ENCODE assay signal across 8 cellular contexts in genomic region chr6:136790411-136791295, GRCh38. TPM values are rescaled to one million over a fixed set of nuclear protein-coding genes. Genes with fewer than 3 reads are reported as not detected.
A peak's percentile ranks its signal among the peaks of the same experiment; 100 is the strongest.
DNase-seq lines count a peak whose midpoint lies in the region; ATAC-seq and TF ChIP-seq lines count a peak whose summit lies in the region.

No MANE protein-coding gene starts in this region.

- intact Hi-C loops in activated CD4-positive, alpha-beta memory T cell treated with anti-CD3 and anti-CD28 coated beads for 36 hours (cut with micrococcal nuclease), result loop anchor here (1.0 to 2.0 kb wide), 2 partner anchors 39 to 72 kb away; no protein-coding TSS in a partner anchor
- intact Hi-C loops in stomach (cut with DNase I; ENCODE audit: low total_unique reads), result no loop called here

- H3K36me3 ChIP-seq in iPS-18a (ENCODE audit: control insufficient read depth, low read depth, low read length) (no peaks in the 10 kb centered on the region), stomach (no peaks in the 10 kb centered on the region)

- no peak for TF ChIP-seq POLR2A in stomach (IDR thresholded peaks at IDR 0.05)

- ATAC-seq in HG02642 (IDR thresholded peaks at IDR 0.05; ENCODE audit: poor library complexity, unreplicated experiment), result no peak

- POLR2A ChIA-PET in activated CD4-positive, alpha-beta memory T cell treated with anti-CD3 and anti-CD28 coated beads for 36 hours (lab: Charles Lee), result interaction anchor here (0.6 to 1.5 kb wide), 5 partner anchors 26 to 500 kb away, joined by 3 to 4 read pairs (median 4); no protein-coding TSS in a partner anchor

- H3K4me3 Mint-ChIP-seq in activated CD4-positive, alpha-beta memory T cell treated with anti-CD3 and anti-CD28 coated beads for 36 hours, result peak overlapping the region; percentile 94

- no peaks in the 10 kb centered on the region for H3K27me3 Mint-ChIP-seq in activated CD4-positive, alpha-beta memory T cell treated with anti-CD3 and anti-CD28 coated beads for 36 hours

- H3K27me3 ChIP-seq in iPS-18a (ENCODE audit: control insufficient read depth, insufficient read depth, low read length) (peaks cover 51% of the 10 kb centered on the region), stomach (no peaks in the 10 kb centered on the region)

- peak overlapping the region; percentile 81 for H3K4me3 ChIP-seq in iPS-18a (ENCODE audit: low read length)
- H3K4me3 ChIP-seq in stomach, result peak overlapping the region; percentile 72 to 94 (median 90)

- TF ChIP-seq EP300 in stomach (IDR thresholded peaks at IDR 0.05), result no peak

- CTCF ChIA-PET in activated CD4-positive, alpha-beta memory T cell treated with anti-CD3 and anti-CD28 coated beads for 36 hours (lab: Charles Lee), result interaction anchor here (0.9 to 10.8 kb wide), 10 partner anchors 18 to 197 kb away, joined by 3 to 624 read pairs (median 6); partner anchors contain the start of gene PEX7

- H3K9me3 ChIP-seq in iPS-18a (ENCODE audit: control insufficient read depth, low read depth, low read length) (no peaks in the 10 kb centered on the region), stomach (no peaks in the 10 kb centered on the region)

- no peaks in the 10 kb centered on the region for H3K9me3 Mint-ChIP-seq in activated CD4-positive, alpha-beta memory T cell treated with anti-CD3 and anti-CD28 coated beads for 36 hours

- H3K4me1 ChIP-seq in iPS-18a (ENCODE audit: control insufficient read depth, low read depth, low read length) (peaks cover 3% of the 10 kb centered on the region), stomach (peaks cover 37 to 61% (median 52%) of the 10 kb centered on the region in 4 donors)

- 7 to 18% (median 9%) methylated on average over 7 of the region's 7 CpGs for WGBS in stomach, 5 donors

- H3K27ac ChIP-seq in iPS-18a (ENCODE audit: low read length) (no peak overlapping the region), stomach (peak overlapping the region; percentile 96 to 99 (median 98))

- DNase-seq in NCI-H2029 (lab: John Stamatoyannopoulos, UW) (peak; percentile 15), NCI-H2029 treated with DMSO at 0.1 percent for 48 hours (lab: John Stamatoyannopoulos, UW) (no peak), stomach (no peak), amygdala (lab: John Stamatoyannopoulos, UW) (no peak), cerebellum (ENCODE audit: low spot score) (no peak)
- DNase-seq in activated CD4-positive, alpha-beta memory T cell treated with anti-CD3 and anti-CD28 coated beads for 36 hours, result no peak

- peaks cover 50% of the 10 kb centered on the region for H3K4me1 Mint-ChIP-seq in activated CD4-positive, alpha-beta memory T cell treated with anti-CD3 and anti-CD28 coated beads for 36 hours (ENCODE audit: low read depth)

- peak overlapping the region; percentile 93 for H3K27ac Mint-ChIP-seq in activated CD4-positive, alpha-beta memory T cell treated with anti-CD3 and anti-CD28 coated beads for 36 hours

- TF ChIP-seq CTCF in stomach (IDR thresholded peaks at IDR 0.05), result no peak

- no peak overlapping the region for H3K9ac ChIP-seq in iPS-18a (ENCODE audit: low read length)

- peaks cover 7% of the 10 kb centered on the region for H3K36me3 Mint-ChIP-seq in activated CD4-positive, alpha-beta memory T cell treated with anti-CD3 and anti-CD28 coated beads for 36 hours

RNA-seq across cellular contexts. Expression of gene MAP3K5, which starts 1.6 kb away (rescaled TPM):
- total RNA-seq in activated CD4-positive, alpha-beta memory T cell treated with anti-CD3 and anti-CD28 coated beads for 36 hours, result 10 to 100 TPM; 13.2 to 13.8 TPM
- total RNA-seq in stomach (10 to 100 TPM; 23.2 to 40.3 (median 24.5) TPM), cerebellum (12.5 TPM)
- polyA plus RNA-seq in stomach, result 10 to 100 TPM in 2 of 3 donors, 1 to 10 TPM in 1; 4.9 to 12.5 (median 12.4) TPM

RNA-seq across cellular contexts. Expression of gene PEX7, which starts 31.7 kb away (rescaled TPM):
- 1 to 10 TPM; 5.4 to 6.4 TPM for total RNA-seq in activated CD4-positive, alpha-beta memory T cell treated with anti-CD3 and anti-CD28 coated beads for 36 hours
- total RNA-seq in stomach (10 to 100 TPM in 3 of 5 donors, 1 to 10 TPM in 1, not detected in 1; 2.7 to 38.5 (median 18.1) TPM), cerebellum (7.0 TPM)
- polyA plus RNA-seq in stomach, result 10 to 100 TPM in 2 of 3 donors, 1 to 10 TPM in 1; 7.3 to 21.5 (median 14.6) TPM
